Comparison of ENCODE assay signal across 9 cellular contexts in the genomic region with DNA sequence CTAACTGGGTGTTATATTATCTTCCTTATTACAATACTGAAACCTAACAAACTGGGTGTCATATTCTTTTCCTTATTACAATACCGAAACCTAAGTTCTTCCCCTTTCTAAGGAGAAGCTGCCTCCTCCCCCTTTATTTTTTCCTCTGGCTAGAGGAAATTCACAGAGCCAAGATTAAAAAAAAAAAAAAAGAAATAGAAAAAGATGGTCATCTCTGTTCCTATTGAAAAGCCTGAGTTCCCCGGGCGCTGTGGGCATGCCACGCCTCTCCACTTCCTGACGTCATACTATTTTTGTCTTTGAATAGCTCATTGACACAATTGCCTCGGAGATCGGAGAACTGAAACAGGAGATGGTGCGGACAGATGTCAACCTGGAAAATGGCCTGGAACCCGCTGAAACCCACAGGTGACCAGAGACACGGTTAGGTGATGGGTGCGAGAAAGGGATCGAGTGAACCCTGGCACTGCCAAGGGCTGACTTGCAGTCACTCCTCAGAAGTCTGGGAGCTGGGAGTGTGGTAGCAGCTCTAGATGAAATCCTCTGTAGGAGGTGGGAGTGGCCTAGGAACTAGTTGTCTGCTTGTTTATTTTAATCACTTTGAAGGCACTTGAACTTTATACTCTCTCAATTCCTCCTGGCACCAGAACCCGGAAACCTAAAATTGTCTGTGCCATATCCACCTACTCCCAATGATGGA.
DNase-seq lines count a peak whose midpoint lies in the region; ATAC-seq and TF ChIP-seq lines count a peak whose summit lies in the region.
"Had no signal": no experiment of that assay in that cellular context is flagged by ENCODE, and none has a peak within 500 bp of the region (broad histone marks: within the 10 kb centered on the region; RNA-seq: fewer than 3 reads in every experiment).

No MANE protein-coding gene starts in this region.

- no peaks in the 10 kb centered on the region for H3K36me3 Mint-ChIP-seq in T-helper 2 cell treated with Interferon-gamma antibody and Interleukin-4, amounts not matched to agents 5 μg/mL and 100 μg/mL, for 36 hours (ENCODE audit: low read depth)

- no peak overlapping the region for H3K9ac ChIP-seq in PC-3 (ENCODE audit: low read length)

- no peak for TF ChIP-seq CTCF in PC-3 (conservative IDR thresholded peaks at IDR 0.05; ENCODE audit: low read depth, low read length)

- peaks cover 13% of the 10 kb centered on the region for H3K4me1 Mint-ChIP-seq in T-helper 2 cell treated with Interferon-gamma antibody and Interleukin-4, amounts not matched to agents 5 μg/mL and 100 μg/mL, for 36 hours (ENCODE audit: low read depth)

- H3K4me1 ChIP-seq in PC-3 (ENCODE audit: insufficient read depth, low read length), result peaks cover 22% of the 10 kb centered on the region

- CTCF ChIA-PET in PC-3 (lab: Charles Lee), result no interaction called here

- H3K9me3 Mint-ChIP-seq in T-helper 2 cell treated with Interferon-gamma antibody and Interleukin-4, amounts not matched to agents 5 μg/mL and 100 μg/mL, for 36 hours, result no peaks in the 10 kb centered on the region
- H3K9me3 Mint-ChIP-seq: central memory CD8-positive, alpha-beta T cell had no signal

- H2AFZ ChIP-seq in PC-3 (ENCODE audit: low read length), result 0 out of 2 replicates have a peak overlapping the region, but pooled peaks have one; percentile 14

- H3K9me2 ChIP-seq in PC-3 (replicated peaks; ENCODE audit: low read length), result no peaks in the 10 kb centered on the region

- no peaks in the 10 kb centered on the region for H3K27me3 ChIP-seq in PC-3 (ENCODE audit: low read length)

- POLR2A ChIA-PET in PC-3 (lab: Charles Lee; ENCODE audit: unreplicated experiment), result interaction anchor here (0.6 to 0.7 kb wide), 3 partner anchors 19 to 53 kb away, joined by 3 to 12 read pairs (median 10); no protein-coding TSS in a partner anchor

- H3K9me3 ChIP-seq in PC-3 (ENCODE audit: low read length), result no peaks in the 10 kb centered on the region

- H3K4me3 Mint-ChIP-seq in T-helper 2 cell treated with Interferon-gamma antibody and Interleukin-4, amounts not matched to agents 5 μg/mL and 100 μg/mL, for 36 hours, result no peak overlapping the region
- H3K4me3 Mint-ChIP-seq: central memory CD8-positive, alpha-beta T cell had no signal

- no peaks in the 10 kb centered on the region for H3K36me3 ChIP-seq in PC-3 (ENCODE audit: low read depth, low read length)

- no TSS peak for BruUV-seq in PC-3 (replicated peaks; lab: Mats Ljungman, UMichigan)

- H3K27me3 Mint-ChIP-seq in T-helper 2 cell treated with Interferon-gamma antibody and Interleukin-4, amounts not matched to agents 5 μg/mL and 100 μg/mL, for 36 hours (ENCODE audit: low read depth), result peaks cover 38% of the 10 kb centered on the region

- intact Hi-C loops in PC-3 (cut with micrococcal nuclease), result no loop called here
- intact Hi-C loops in sciatic nerve (cut with DNase I), result no loop called here

- H3K27ac Mint-ChIP-seq in T-helper 2 cell treated with Interferon-gamma antibody and Interleukin-4, amounts not matched to agents 5 μg/mL and 100 μg/mL, for 36 hours, result no peak overlapping the region

- no peaks in the 10 kb centered on the region for H4K20me1 ChIP-seq in PC-3 (ENCODE audit: low read length)

- peak; percentile 39 for ATAC-seq in HG03342 (IDR thresholded peaks at IDR 0.05; ENCODE audit: unreplicated experiment)
- peak; percentile 52; the same call in 1 of the 2 replicates for ATAC-seq in PC-3
- peak; percentile 85 for ATAC-seq in sciatic nerve
- no peak for ATAC-seq in HG03469 (IDR thresholded peaks at IDR 0.05; ENCODE audit: unreplicated experiment)

- H3K79me2 ChIP-seq in PC-3 (ENCODE audit: low read length), result no peaks in the 10 kb centered on the region

- peak overlapping the region; percentile 48 for H3K4me2 ChIP-seq in PC-3 (ENCODE audit: low read length)

- H3K4me3 ChIP-seq in PC-3 (ENCODE audit: low read length), result no peak overlapping the region

- DNase-seq in PC-3, result peak; percentile 27
- DNase-seq in globus pallidus (ENCODE audit: low spot score), result peak; percentile 90
- DNase-seq in sciatic nerve (ENCODE audit: low spot score), result peak; percentile 72
- no peak for DNase-seq in H4 (ENCODE audit: low spot score)
- DNase-seq in T-helper 2 cell treated with Interferon-gamma antibody and Interleukin-4, amounts not matched to agents 5 μg/mL and 100 μg/mL, for 36 hours (ENCODE audit: low spot score), result no peak
- DNase-seq in HK-2 (ENCODE audit: unreplicated experiment), result no peak

- H3F3A ChIP-seq in PC-3 (ENCODE audit: low read length, unreplicated experiment), result no peaks in the 10 kb centered on the region

- peak overlapping the region; percentile 51 for H3K27ac ChIP-seq in PC-3 (ENCODE audit: low read length)

Comparison
In these comparisons a context has a peak if more than half of its experiments do, and no peak if none do; other contexts are left out.
1. DNase-seq: peak in PC-3 (single experiment), globus pallidus (single experiment) and sciatic nerve (single experiment); none in H4 (single experiment), T-helper 2 cell treated with Interferon-gamma antibody and Interleukin-4, amounts not matched to agents 5 μg/mL and 100 μg/mL, for 36 hours (single experiment) and HK-2 (single experiment).